9 cellular contexts compared by ENCODE assay signal in genomic region chr12:48199784-48200198, GRCh38. TPM values are rescaled to one million over a fixed set of nuclear protein-coding genes. Genes with fewer than 3 reads are reported as not detected.
DNase-seq lines count a peak whose midpoint lies in the region; ATAC-seq, FAIRE-seq and TF ChIP-seq lines count a peak whose summit lies in the region.
"Had no signal": no experiment of that assay in that cellular context is flagged by ENCODE, and none has a peak within 500 bp of the region (broad histone marks: within the 10 kb centered on the region; RNA-seq: fewer than 3 reads in every experiment).

No MANE protein-coding gene starts in this region.

- no peaks in the 10 kb centered on the region for H3K79me2 ChIP-seq in PC-9 (ENCODE audit: low read depth)

- ATAC-seq in GM19324 (IDR thresholded peaks at IDR 0.05; ENCODE audit: low FRiP score, unreplicated experiment), result no peak
- ATAC-seq: body of pancreas had no signal

- H3K4me2 ChIP-seq in PC-9, result peak overlapping the region; percentile 86

- FAIRE-seq in GM12891 (lab: Jason Lieb, UNC), result no peak

- intact Hi-C loops in PC-9 (cut with micrococcal nuclease; ENCODE audit: unreplicated experiment), result no loop called here

- H3K4me1 ChIP-seq in PC-9 (replicated peaks; ENCODE audit: insufficient read depth) (peaks cover 12% of the 10 kb centered on the region; the same call in 1 of the 2 replicates), rectal smooth muscle tissue (ENCODE audit: control insufficient read depth, insufficient read depth, low read length) (peaks cover 6% of the 10 kb centered on the region)

- CTCF ChIA-PET in PC-9 (lab: Charles Lee) (no interaction called here), RWPE1 (lab: Yijun Ruan, JAX) (interaction anchor here (0.9 to 1.1 kb wide), 2 partner anchors 10 to 342 kb away, joined by 3 read pairs; no protein-coding TSS in a partner anchor)

- no peak overlapping the region for H2AFZ ChIP-seq in PC-9

- no peak overlapping the region for H3K4me3 ChIP-seq in PC-9
- H3K4me3 ChIP-seq in fibroblast of mammary gland (ENCODE audit: control insufficient read depth, low read depth, low read length), result no peak overlapping the region
- H3K4me3 ChIP-seq in rectal smooth muscle tissue (ENCODE audit: low read length), result no peak overlapping the region
- H3K4me3 ChIP-seq: body of pancreas had no signal

- H3K9me3 ChIP-seq in PC-9 (ENCODE audit: insufficient read depth, low read depth), result no peaks in the 10 kb centered on the region

- peak overlapping the region; percentile 6; the same call in 1 of the 2 replicates for H3K27ac ChIP-seq in PC-9
- H3K27ac ChIP-seq in rectal smooth muscle tissue (ENCODE audit: low read depth, low read length), result peak overlapping the region; percentile 99
- no peak overlapping the region for H3K27ac ChIP-seq in RWPE1

- DNase-seq in ELF-1 (ENCODE audit: low read depth, low spot score) (peak; percentile 59), PC-9 (peak in 1 of 2 experiments; percentile 50), fibroblast of mammary gland (ENCODE audit: low read depth) (peak; percentile 31), RWPE1 (ENCODE audit: low spot score) (no peak), NCI-H2196 treated with DMSO at 0.1 percent for 48 hours (lab: John Stamatoyannopoulos, UW; ENCODE audit: unreplicated experiment) (no peak), GM12891 (ENCODE audit: insufficient read length, low spot score) (no peak)
- DNase-seq: body of pancreas had no signal

- no peaks in the 10 kb centered on the region for H3K36me3 ChIP-seq in PC-9 (ENCODE audit: low read depth)
- H3K36me3 ChIP-seq in rectal smooth muscle tissue (ENCODE audit: control insufficient read depth, insufficient read depth, low read length), result no peaks in the 10 kb centered on the region

- TF ChIP-seq CTCF in PC-9 (conservative IDR thresholded peaks at IDR 0.05), result no peak
- no peak for TF ChIP-seq CTCF in fibroblast of mammary gland (conservative IDR thresholded peaks at IDR 0.05; ENCODE audit: control insufficient read depth, insufficient read depth, low read depth, low read length)
- TF ChIP-seq CTCF in RWPE1 (conservative IDR thresholded peaks at IDR 0.05; ENCODE audit: low read depth), result no peak

- POLR2A ChIA-PET in PC-9 (lab: Charles Lee; ENCODE audit: unreplicated experiment), result interaction anchor here (0.7 kb wide), 1 partner anchor 261 kb away, joined by 11 read pairs; no protein-coding TSS in a partner anchor
- POLR2A ChIA-PET in RWPE1 (lab: Yijun Ruan, JAX; ENCODE audit: low non-redundant PET), result interaction anchor here (0.6 to 0.7 kb wide), 2 partner anchors 55 to 1058 kb away, joined by 3 to 4 read pairs; no protein-coding TSS in a partner anchor

- no peaks in the 10 kb centered on the region for H4K20me1 ChIP-seq in PC-9 (ENCODE audit: insufficient read depth)

- H3K27me3 ChIP-seq in PC-9 (ENCODE audit: insufficient read depth, low read depth) (peaks cover 5% of the 10 kb centered on the region; the same call in 1 of the 2 replicates), rectal smooth muscle tissue (ENCODE audit: control insufficient read depth, insufficient read depth, low read length) (no peaks in the 10 kb centered on the region)
- H3K27me3 ChIP-seq: body of pancreas had no signal

- no peaks in the 10 kb centered on the region for H3K9me2 ChIP-seq in PC-9 (ENCODE audit: insufficient read depth)

- BruUV-seq in PC-9 (replicated peaks; lab: Mats Ljungman, UMichigan), result no TSS peak

- peaks cover 13% of the 10 kb centered on the region for H3F3A ChIP-seq in PC-9 (ENCODE audit: insufficient read depth, low read depth)

- no peak overlapping the region for H3K9ac ChIP-seq in rectal smooth muscle tissue (ENCODE audit: low read length)

- TF ChIP-seq POLR2A in GM12891 (IDR thresholded peaks at IDR 0.05; ENCODE audit: low read depth, low read length), result no peak

TF ChIP-seq in GM12891, 5 proteins besides CTCF, POLR2A, EP300 and RAD21:
- no peak for TF ChIP-seq PAX5 (IDR thresholded peaks at IDR 0.05; ENCODE audit: insufficient read depth, low read length, severe bottlenecking)

RNA-seq across cellular contexts. Expression of gene OR10AD1, which starts 3.3 kb away (rescaled TPM):
- total RNA-seq in PC-9 (2021), result not detected in 2 replicates
- not detected for polyA plus RNA-seq in GM12891 (2012; ENCODE audit: low read depth, missing spikeins)
- total RNA-seq: body of pancreas had no signal

RNA-seq across cellular contexts. Expression of gene CCDC184, which starts 16.3 kb away (rescaled TPM):
- total RNA-seq in PC-9 (2021), result not detected in 2 replicates
- polyA plus RNA-seq in GM12891 (2012; ENCODE audit: low read depth, missing spikeins), result 0.14 TPM

RNA-seq across cellular contexts. Expression of gene ASB8, which starts 42.5 kb away (rescaled TPM):
- 21.8 and 25.1 TPM in 2 replicates for total RNA-seq in PC-9 (2021)
- 17.0 TPM for polyA plus RNA-seq in GM12891 (2012; ENCODE audit: low read depth, missing spikeins)

Comparison
In these comparisons a context has a peak if more than half of its experiments do, and no peak if none do; other contexts are left out.
1. DNase-seq: peak in ELF-1 (single experiment) and fibroblast of mammary gland (single experiment); none in RWPE1 (single experiment), NCI-H2196 treated with DMSO at 0.1 percent for 48 hours (single experiment) and GM12891 (single experiment).